ENCODE assay signal across 29 cellular contexts in the genomic region with DNA sequence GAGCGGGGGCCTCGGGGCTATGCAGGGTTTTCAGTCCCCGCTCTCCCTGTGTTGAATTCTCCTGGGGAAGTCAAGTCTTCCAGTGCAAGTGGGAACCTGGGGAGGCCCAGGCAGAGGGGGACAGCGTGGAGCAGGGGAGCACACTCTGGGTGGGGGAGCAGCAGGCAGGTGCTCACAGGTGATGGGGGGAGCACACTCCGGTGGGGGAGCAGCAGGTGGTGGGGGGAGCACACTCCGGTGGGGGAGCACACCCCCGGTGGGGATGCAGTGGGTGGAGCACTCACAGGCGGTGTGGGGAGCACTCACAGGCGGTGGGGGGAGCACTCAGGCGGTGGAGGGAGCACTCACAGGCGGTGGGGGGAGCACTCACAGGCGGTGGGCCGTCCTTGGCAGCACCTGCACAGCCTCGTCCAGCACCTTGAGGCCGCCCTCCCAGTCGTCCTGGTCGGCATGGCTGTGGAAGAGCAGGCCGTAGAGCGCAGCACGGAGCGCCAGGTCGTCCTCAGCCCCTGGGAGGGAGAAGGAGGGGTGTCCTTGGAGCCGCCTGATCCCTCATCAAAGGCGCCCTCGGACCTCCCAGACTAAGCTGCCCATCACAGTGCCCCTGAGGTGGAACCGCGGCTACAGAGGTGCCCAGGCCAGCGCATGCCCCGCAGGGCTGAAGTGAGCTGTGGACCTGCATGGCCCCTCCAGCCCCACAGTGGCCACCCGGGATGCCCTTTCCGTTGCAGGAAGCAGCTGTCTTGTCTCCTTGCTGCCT. TPM values are rescaled to one million over a fixed set of nuclear protein-coding genes. Genes with fewer than 3 reads are reported as not detected.
DNase-seq lines count a peak whose midpoint lies in the region; ATAC-seq, FAIRE-seq and TF ChIP-seq lines count a peak whose summit lies in the region.
"Had no signal": no experiment of that assay in that cellular context is flagged by ENCODE, and none has a peak within 500 bp of the region (broad histone marks: within the 10 kb centered on the region; RNA-seq: fewer than 3 reads in every experiment).

No MANE protein-coding gene starts in this region.

- no peak for TF ChIP-seq POLR2A in A549 (IDR thresholded peaks at IDR 0.05; ENCODE audit: low read length)
- TF ChIP-seq POLR2A in sigmoid colon (IDR thresholded peaks at IDR 0.05), result no peak

- BruUV-seq in Panc1 (replicated peaks; lab: Mats Ljungman, UMichigan) (no TSS peak), mammary epithelial cell (replicated peaks; lab: Mats Ljungman, UMichigan) (no TSS peak)

- H3K79me2 ChIP-seq in mammary epithelial cell (ENCODE audit: insufficient read depth, low read length), result no peaks in the 10 kb centered on the region

- TF ChIP-seq EP300 in A549 (IDR thresholded peaks at IDR 0.05) (no peak), sigmoid colon (IDR thresholded peaks at IDR 0.05) (no peak)

- H3K27me3 ChIP-seq in Panc1 (ENCODE audit: control insufficient read depth, insufficient read depth, low read length), result peaks cover 10% of the 10 kb centered on the region
- H3K27me3 ChIP-seq in left lung, result peaks cover 0 to 37% of the 10 kb centered on the region in 2 donors
- H3K27me3 ChIP-seq in sigmoid colon, result no peaks in the 10 kb centered on the region
- H3K27me3 ChIP-seq in mammary epithelial cell (ENCODE audit: insufficient read depth, low read length), result no peaks in the 10 kb centered on the region
- H3K27me3 ChIP-seq: cardiac muscle cell, Peyer's patch, SJCRH30 had no signal

- H3K9me3 ChIP-seq in A549 (no peaks in the 10 kb centered on the region), Panc1 (ENCODE audit: control insufficient read depth, insufficient read depth, low read depth, low read length) (no peaks in the 10 kb centered on the region), left lung (no peaks in the 10 kb centered on the region), sigmoid colon (no peaks in the 10 kb centered on the region), mammary epithelial cell (replicated peaks; ENCODE audit: insufficient read depth, low read length) (peaks cover 15% of the 10 kb centered on the region)
- H3K9me3 ChIP-seq: Peyer's patch, SJCRH30, thoracic aorta had no signal

- POLR2A ChIA-PET in A549 (lab: Yijun Ruan, JAX) (no interaction called here), Panc1 (lab: Charles Lee) (no interaction called here)

- no peak overlapping the region for H3K4me2 ChIP-seq in A549
- H3K4me2 ChIP-seq in mammary epithelial cell (ENCODE audit: insufficient read depth, low read depth, low read length), result no peak overlapping the region
- H3K4me2 ChIP-seq: smooth muscle cell had no signal

- H4K20me1 ChIP-seq in mammary epithelial cell (ENCODE audit: insufficient read depth, low read length), result no peaks in the 10 kb centered on the region

- dilution Hi-C loops in mammary epithelial cell (cut with HindIII; ENCODE audit: low sequenced_read_pairs), result no loop called here

- DNase-seq in A549 (ENCODE audit: low read depth in 1 of 2, low spot score in 1 of 2), result no peak
- DNase-seq in Panc1 (ENCODE audit: low read depth, low spot score), result no peak
- DNase-seq in left lung, result peak; percentile 28 to 73
- DNase-seq in sigmoid colon, result peak; percentile 41
- DNase-seq in H4 (ENCODE audit: low spot score), result no peak
- DNase-seq in mammary epithelial cell, result no peak
- DNase-seq: activated CD4-positive, alpha-beta T cell treated with anti-CD3 and anti-CD28 coated beads for 48 hours; activated CD8-positive, alpha-beta memory T cell treated with anti-CD3 and anti-CD28 coated beads for 24 hours; activated gamma-delta T cell; activated T-cell treated with anti-CD3 and anti-CD28 coated beads for 4 hours; C1 segment of cervical spinal cord; COR-L47; DMS79; effector memory CD8-positive, alpha-beta T cell; immature natural killer cell; naive thymus-derived CD8-positive, alpha-beta T cell; NCI-H146; NCI-H748 treated with DMSO at 0.1 percent for 48 hours; SJCRH30; stimulated activated CD4-positive, alpha-beta T cell treated with anti-CD3 and anti-CD28 coated beads, Interleukin-1b, Interleukin-23, amount 100 ng/mL, for 48 hours had no signal

- intact Hi-C loops in Panc1 (cut with micrococcal nuclease; ENCODE audit: unreplicated experiment), result loop anchor here (2.0 kb wide), 1 partner anchor 49 kb away; no protein-coding TSS in a partner anchor
- intact Hi-C loops in left lung (cut with DNase I), result no loop called here
- intact Hi-C loops in sigmoid colon (cut with DNase I), result no loop called here
- intact Hi-C loops in mammary epithelial cell (cut with micrococcal nuclease), result no loop called here

- TF ChIP-seq CTCF in A549 (IDR thresholded peaks at IDR 0.05), result no peak
- TF ChIP-seq CTCF in Panc1 (IDR thresholded peaks at IDR 0.05), result no peak
- no peak for TF ChIP-seq CTCF in left lung (IDR thresholded peaks at IDR 0.05)
- no peak for TF ChIP-seq CTCF in sigmoid colon (IDR thresholded peaks at IDR 0.05)
- TF ChIP-seq CTCF in mammary epithelial cell (conservative IDR thresholded peaks at IDR 0.05 in 1 of 2, IDR thresholded peaks at IDR 0.05 in 1 of 2; ENCODE audit: extremely low read depth in 1 of 2, insufficient read depth in 1 of 2, low read depth in 1 of 2, low read length in 2 of 2), result no peak

- no peak overlapping the region for H3K9ac ChIP-seq in mammary epithelial cell (ENCODE audit: insufficient read depth, low read length)
- H3K9ac ChIP-seq: GM23248 had no signal

- in situ Hi-C loops in Panc1 (cut with HindIII; ENCODE audit: low pct_unique_long_range_greater_than_20kb, low sequenced_read_pairs), result no loop called here
- in situ Hi-C loops in mammary epithelial cell (cut with MboI; ENCODE audit: low sequenced_read_pairs in 2 of 2), result no loop called here

- FAIRE-seq in A549 (lab: Jason Lieb, UNC), result no peak
- FAIRE-seq: astrocyte, G401.6 had no signal

- peak; percentile 14 to 26; a peak in 3 of 6 replicates for ATAC-seq in A549
- ATAC-seq in Panc1, result peak; percentile 26
- ATAC-seq in left lung, result no peak
- ATAC-seq in GM21390 (IDR thresholded peaks at IDR 0.05; ENCODE audit: unreplicated experiment), result no peak
- no peak for ATAC-seq in HG03378 (IDR thresholded peaks at IDR 0.05; ENCODE audit: unreplicated experiment)
- ATAC-seq: effector memory CD8-positive, alpha-beta T cell; naive thymus-derived CD8-positive, alpha-beta T cell had no signal

- H2AFZ ChIP-seq in mammary epithelial cell (ENCODE audit: low read depth, low read length), result no peak overlapping the region
- H2AFZ ChIP-seq: GM23248 had no signal

- H3K27ac ChIP-seq in A549 (no peak overlapping the region), Panc1 (ENCODE audit: low read length) (no peak overlapping the region), left lung (no peak overlapping the region), sigmoid colon (no peak overlapping the region), mammary epithelial cell (ENCODE audit: insufficient read depth, low read depth, low read length) (no peak overlapping the region)
- H3K27ac ChIP-seq: cardiac muscle cell, GM23248, Peyer's patch, SJCRH30, thoracic aorta had no signal

- H3K4me1 ChIP-seq in A549 (no peaks in the 10 kb centered on the region), Panc1 (ENCODE audit: control insufficient read depth, insufficient read depth, low read length) (no peaks in the 10 kb centered on the region), left lung (no peaks in the 10 kb centered on the region), sigmoid colon (peaks cover 0 to 2% (median 0%) of the 10 kb centered on the region in 4 donors), mammary epithelial cell (ENCODE audit: insufficient read depth, low read length) (no peaks in the 10 kb centered on the region)
- H3K4me1 ChIP-seq: Peyer's patch, SJCRH30 had no signal

- H3K4me3 ChIP-seq in A549, result no peak overlapping the region
- no peak overlapping the region for H3K4me3 ChIP-seq in Panc1 (ENCODE audit: low read depth in 2 of 2, low read length in 2 of 2)
- no peak overlapping the region for H3K4me3 ChIP-seq in left lung
- no peak overlapping the region for H3K4me3 ChIP-seq in sigmoid colon
- no peak overlapping the region for H3K4me3 ChIP-seq in mammary epithelial cell (replicated peaks in 1 of 3; ENCODE audit: insufficient read depth in 1 of 3, low read depth in 2 of 3, low read length in 3 of 3)
- H3K4me3 ChIP-seq: cardiac muscle cell, GM23248, Peyer's patch, SJCRH30, smooth muscle cell, thoracic aorta had no signal

- CTCF ChIA-PET in A549 (lab: Yijun Ruan, JAX) (interaction anchor here (0.9 to 3.1 kb wide), 10 partner anchors 12 to 231 kb away, joined by 3 to 28 read pairs (median 4); no protein-coding TSS in a partner anchor), Panc1 (lab: Charles Lee) (interaction anchor here (1.1 kb wide), 1 partner anchor 231 kb away, joined by 6 read pairs; no protein-coding TSS in a partner anchor), mammary epithelial cell (lab: Charles Lee; ENCODE audit: low non-redundant PET) (no interaction called here)

- H3K36me3 ChIP-seq in Panc1 (ENCODE audit: control insufficient read depth, insufficient read depth, low read length) (no peaks in the 10 kb centered on the region), left lung (no peaks in the 10 kb centered on the region), sigmoid colon (no peaks in the 10 kb centered on the region), mammary epithelial cell (ENCODE audit: insufficient read depth, low read length) (no peaks in the 10 kb centered on the region)
- H3K36me3 ChIP-seq: cardiac muscle cell, Peyer's patch, SJCRH30, thoracic aorta had no signal

- no peak for TF ChIP-seq RAD21 in A549 (conservative IDR thresholded peaks at IDR 0.05 in 1 of 2, IDR thresholded peaks at IDR 0.05 in 1 of 2)

- 42% methylated on average over 20 of the region's 31 CpGs for WGBS in A549 (ENCODE audit: missing lambda C conversion rate)
- WGBS in sigmoid colon, 2 donors, result 81 to 85% methylated on average over 31 of the region's 31 CpGs
- 92% methylated on average over 4 of the region's 31 CpGs for WGBS in mammary epithelial cell (ENCODE audit: low coverage, missing lambda C conversion rate)

RNA-seq across cellular contexts. Expression of gene CFAP46, which starts 56.7 kb away (rescaled TPM):
- polyA plus RNA-seq in A549 (2011; rRNA removed) (0.42 and 0.88 TPM in 2 replicates), A549 (2017; fragmentation: RNase III; extraction: RNeasy Plus Mini Kit Qiagen cat#74134 plus additional on column Dnase treatment) (1.5 to 1.8 TPM (median 1.6 TPM) in 3 replicates), sigmoid colon (under 1 TPM in 1 of 3 donors, not detected in 2; 0.10 TPM), mammary epithelial cell (not detected)
- polyA plus RNA-seq in A549 (2012; cell fraction: cytosol; rRNA removed), result 1.1 TPM in 2 replicates
- 0.50 and 0.60 TPM in 2 replicates for polyA plus RNA-seq in A549 (2012; cell fraction: nucleus; rRNA removed)
- 0.39 and 0.79 TPM in 2 replicates for polyA minus RNA-seq in A549 (2011; rRNA and poly(A)+ RNA removed)
- total RNA-seq in Panc1 (2021; ENCODE audit: unreplicated experiment) (1.6 TPM), left lung (1 to 10 TPM; 1.2 to 4.1 TPM), sigmoid colon (1 to 10 TPM in 1 of 4 donors, under 1 TPM in 2, not detected in 1; 0.36 to 1.7 (median 0.41) TPM), mammary epithelial cell (under 1 TPM in 1 of 2 donors, not detected in 1; 0.33 TPM)
- 1.4 TPM for polyA plus RNA-seq in Panc1 (2012; ENCODE audit: insufficient read length)
- 1.0 and 4.8 TPM in 2 replicates for total RNA-seq in H4 (2014; rRNA removed; shearing (Covaris generic))
- not detected for polyA minus RNA-seq in mammary epithelial cell
- total RNA-seq: naive thymus-derived CD8-positive, alpha-beta T cell; Peyer's patch; thoracic aorta had no signal
- polyA plus RNA-seq: immature natural killer cell; naive thymus-derived CD8-positive, alpha-beta T cell had no signal

Comparison
In these comparisons a context has a peak if more than half of its experiments do, and no peak if none do; other contexts are left out.
1. ATAC-seq: peak in A549 (2 of 2) and Panc1 (single experiment); none in left lung (single experiment), GM21390 (single experiment) and HG03378 (single experiment).
2. DNase-seq: peak in left lung (2 of 2) and sigmoid colon (single experiment); none in A549 (0 of 2), Panc1 (single experiment), H4 (single experiment) and mammary epithelial cell (single experiment).